ENCODE assay signal across 11 cellular contexts in the genomic region with DNA sequence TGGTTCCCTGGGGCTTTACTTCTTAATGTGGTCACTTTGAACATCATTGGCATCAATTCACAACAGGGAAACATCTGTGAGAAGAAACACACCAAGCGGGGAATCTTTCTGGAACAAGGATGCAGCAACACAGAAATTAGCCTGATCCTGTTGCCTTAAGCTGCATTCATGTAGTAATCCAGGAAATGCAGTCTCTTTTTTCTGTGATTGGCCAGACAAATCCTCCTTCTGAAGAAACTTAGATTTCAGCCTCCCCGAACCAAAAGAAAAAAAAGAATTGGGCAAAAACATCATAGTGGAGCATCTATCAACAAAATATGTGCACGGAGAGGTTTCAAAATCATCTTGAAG. TPM values are rescaled to one million over a fixed set of nuclear protein-coding genes. Genes with fewer than 3 reads are reported as not detected.
DNase-seq lines count a peak whose midpoint lies in the region; ATAC-seq, FAIRE-seq and TF ChIP-seq lines count a peak whose summit lies in the region.
"Had no signal": no experiment of that assay in that cellular context is flagged by ENCODE, and none has a peak within 500 bp of the region (broad histone marks: within the 10 kb centered on the region; RNA-seq: fewer than 3 reads in every experiment).

No MANE protein-coding gene starts in this region.

- in situ Hi-C loops in HAP-1 (cut with MboI; ENCODE audit: low sequenced_read_pairs) = loop anchor here (10.0 to 25.0 kb wide), 2 partner anchors 200 to 558 kb away; partner anchors contain the start of gene TBC1D2

- no peak for DNase-seq in ascending aorta (ENCODE audit: low spot score in 2 of 2)
- DNase-seq in kidney = no peak
- DNase-seq in DMS 273 (lab: John Stamatoyannopoulos, UW; ENCODE audit: unreplicated experiment) = no peak
- DNase-seq in hypothalamus (lab: John Stamatoyannopoulos, UW) = no peak
- no peak for DNase-seq in HAP-1 (ENCODE audit: low spot score in 2 of 2)
- DNase-seq: activated T-cell treated with anti-CD3 and anti-CD28 coated beads for 4 hours, Right ventricle myocardium superior had no signal

- TF ChIP-seq CTCF in HEK293 (tag by site-specific recombination; IDR thresholded peaks at IDR 0.05) (no peak), ascending aorta (IDR thresholded peaks at IDR 0.05) (no peak), kidney (IDR thresholded peaks at IDR 0.05; ENCODE audit: borderline replicate concordance, extremely low read depth, insufficient read depth) (no peak)

- H3K27ac ChIP-seq in ACC112 (ENCODE audit: low read depth, low read length) (peak overlapping the region; percentile 94), HEK293 (ENCODE audit: extremely low read depth, low read depth, low read length) (no peak overlapping the region), ascending aorta (peak overlapping the region; percentile 82), kidney (ENCODE audit: low read depth in 2 of 2, low read length in 2 of 2) (peak overlapping the region; percentile 79 to 85)
- H3K27ac ChIP-seq: parathyroid adenoma had no signal

- H2AFZ ChIP-seq in ACC112 (ENCODE audit: low read length, unreplicated experiment) = no peak overlapping the region
- H2AFZ ChIP-seq: parathyroid adenoma had no signal

- no peak for ATAC-seq in HG03342 (IDR thresholded peaks at IDR 0.05; ENCODE audit: unreplicated experiment)

- H3K9ac ChIP-seq in kidney (ENCODE audit: low read length in 2 of 2) = no peak overlapping the region
- H3K9ac ChIP-seq: parathyroid adenoma had no signal

- H3K4me3 ChIP-seq in ACC112 (ENCODE audit: low read depth, low read length) (peak overlapping the region; percentile 64; the same call in 1 of the 2 replicates), HEK293 (ENCODE audit: low read depth, low read length) (no peak overlapping the region), ascending aorta (no peak overlapping the region), kidney (ENCODE audit: low read length in 2 of 2) (no peak overlapping the region), HAP-1 (no peak overlapping the region)

- FAIRE-seq in kidney (lab: Jason Lieb, UNC) = no peak

- H3K79me2 ChIP-seq in ACC112 (ENCODE audit: control insufficient read depth, insufficient read depth, low read length, unreplicated experiment) = no peaks in the 10 kb centered on the region
- H3K79me2 ChIP-seq: parathyroid adenoma had no signal

- H3K9me3 ChIP-seq in HEK293 (ENCODE audit: control insufficient read depth, insufficient read depth, low read depth, low read length) (no peaks in the 10 kb centered on the region), ascending aorta (no peaks in the 10 kb centered on the region), kidney (ENCODE audit: control insufficient read depth in 1 of 2, low read length in 2 of 2) (no peaks in the 10 kb centered on the region), HAP-1 (no peaks in the 10 kb centered on the region)

- no peaks in the 10 kb centered on the region for H3K36me3 ChIP-seq in ACC112 (ENCODE audit: insufficient read depth, low read length)
- H3K36me3 ChIP-seq in HEK293 (ENCODE audit: control insufficient read depth in 2 of 2, insufficient read depth in 1 of 2, low read length in 2 of 2) = no peaks in the 10 kb centered on the region
- H3K36me3 ChIP-seq in ascending aorta = no peaks in the 10 kb centered on the region
- H3K36me3 ChIP-seq in kidney (ENCODE audit: control insufficient read depth in 1 of 2, insufficient read depth in 2 of 2, low read length in 2 of 2) = no peaks in the 10 kb centered on the region
- no peaks in the 10 kb centered on the region for H3K36me3 ChIP-seq in HAP-1 (replicated peaks)

- POLR2A ChIA-PET in HEK293 (lab: Yijun Ruan, JAX) = interaction anchor here (1.8 kb wide), 1 partner anchor 8 kb away, joined by 4 read pairs; no protein-coding TSS in a partner anchor

- no peaks in the 10 kb centered on the region; the same call in 1 of the 2 replicates for H3K27me3 ChIP-seq in ACC112 (ENCODE audit: insufficient read depth, low read length)
- no peaks in the 10 kb centered on the region for H3K27me3 ChIP-seq in ascending aorta
- peaks cover 14% of the 10 kb centered on the region for H3K27me3 ChIP-seq in HAP-1 (ENCODE audit: low read depth)

- H3K4me1 ChIP-seq in ACC112 (ENCODE audit: control insufficient read depth, insufficient read depth, low read length, unreplicated experiment) (peaks cover 19% of the 10 kb centered on the region), HEK293 (ENCODE audit: control insufficient read depth, insufficient read depth, low read length) (no peaks in the 10 kb centered on the region; the same call in 1 of the 2 replicates), ascending aorta (peaks cover 0 to 17% of the 10 kb centered on the region in 2 donors), kidney (ENCODE audit: control insufficient read depth in 1 of 2, insufficient read depth in 1 of 2, low read depth in 1 of 2, low read length in 2 of 2) (peaks cover 7 to 18% of the 10 kb centered on the region in 2 donors), HAP-1 (no peaks in the 10 kb centered on the region)
- H3K4me1 ChIP-seq: parathyroid adenoma had no signal

- intact Hi-C loops in ascending aorta (cut with DNase I) = loop anchor here (5.0 kb wide), 2 partner anchors 278 to 353 kb away; partner anchors contain the start of genes ANP32B and NANS
- intact Hi-C loops in kidney (cut with DNase I) = no loop called here

- CTCF ChIA-PET in HEK293 (lab: Yijun Ruan, JAX) = interaction anchor here (0.8 to 4.0 kb wide), 4 partner anchors 189 to 384 kb away, joined by 3 to 43 read pairs (median 8); partner anchors contain the start of gene TRMO

TF ChIP-seq in HEK293, 187 proteins besides CTCF, POLR2A, EP300 and RAD21:
- TF ChIP-seq ZNF404 (tag by site-specific recombination; IDR thresholded peaks at IDR 0.05) (no peak), KLF8 (tag by site-specific recombination; IDR thresholded peaks at IDR 0.05) (0 out of 2 replicates have a peak, but pooled peaks have one; percentile 30), ZNF169 (tag by site-specific recombination; IDR thresholded peaks at IDR 0.05) (no peak), BCL6B (tag by site-specific recombination; IDR thresholded peaks at IDR 0.05) (no peak), ZIC2 (tag by site-specific recombination; IDR thresholded peaks at IDR 0.05) (peak; percentile 40; the same call in 1 of the 2 replicates), ZNF394 (tag by site-specific recombination; IDR thresholded peaks at IDR 0.05; ENCODE audit: borderline replicate concordance) (0 out of 2 replicates have a peak, but pooled peaks have one; percentile 5), BCL11A (tag by site-specific recombination; IDR thresholded peaks at IDR 0.05; ENCODE audit: low read depth) (no peak), ZNF239 (tag by site-specific recombination; IDR thresholded peaks at IDR 0.05) (no peak), ZFP41 (tag by site-specific recombination; IDR thresholded peaks at IDR 0.05; ENCODE audit: borderline replicate concordance) (no peak), MEIS1 (CRISPR knock-in tag; IDR thresholded peaks at IDR 0.05; ENCODE audit: borderline replicate concordance) (no peak), ZFP69B (tag by site-specific recombination; IDR thresholded peaks at IDR 0.05) (no peak), ZBTB21 (tag by site-specific recombination; IDR thresholded peaks at IDR 0.05) (no peak), ZNF2 (tag by site-specific recombination; IDR thresholded peaks at IDR 0.05) (0 out of 2 replicates have a peak, but pooled peaks have one; percentile 3)
- TF ChIP-seq, protein P1, sequence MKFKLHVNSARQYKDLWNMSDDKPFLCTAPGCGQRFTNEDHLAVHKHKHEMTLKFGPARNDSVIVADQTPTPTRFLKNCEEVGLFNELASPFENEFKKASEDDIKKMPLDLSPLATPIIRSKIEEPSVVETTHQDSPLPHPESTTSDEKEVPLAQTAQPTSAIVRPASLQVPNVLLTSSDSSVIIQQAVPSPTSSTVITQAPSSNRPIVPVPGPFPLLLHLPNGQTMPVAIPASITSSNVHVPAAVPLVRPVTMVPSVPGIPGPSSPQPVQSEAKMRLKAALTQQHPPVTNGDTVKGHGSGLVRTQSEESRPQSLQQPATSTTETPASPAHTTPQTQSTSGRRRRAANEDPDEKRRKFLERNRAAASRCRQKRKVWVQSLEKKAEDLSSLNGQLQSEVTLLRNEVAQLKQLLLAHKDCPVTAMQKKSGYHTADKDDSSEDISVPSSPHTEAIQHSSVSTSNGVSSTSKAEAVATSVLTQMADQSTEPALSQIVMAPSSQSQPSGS (tag by site-specific recombination; IDR thresholded peaks at IDR 0.05; ENCODE audit: low read depth) = no peak

RNA-seq across cellular contexts. Expression of gene XPA, which starts 7.2 kb away (rescaled TPM):
- total RNA-seq in ascending aorta = 3.2 TPM
- 17.7 TPM for total RNA-seq in kidney
- 26.3 TPM for polyA plus RNA-seq in kidney (ENCODE audit: insufficient read depth, low read depth, low replicate concordance)
